ENCODE assay signal across 1 cellular context in genomic region chr13:37059136-37059847, GRCh38.
TF ChIP-seq lines count a peak whose summit lies in the region.

Gene SUPT20H (minus strand): TSS chr13:37059688. CDS start chr13:37051490, 8,198 bp downstream.

TF ChIP-seq in HepG2, 621 proteins besides CTCF, POLR2A, EP300 and RAD21 (continued from another document):
- TF ChIP-seq PHF5A (CRISPR knock-in tag; IDR thresholded peaks at IDR 0.05; ENCODE audit: low read depth, unreplicated experiment) (no peak), CHCHD3 (CRISPR knock-in tag; IDR thresholded peaks at IDR 0.05) (no peak), ZBTB10 (CRISPR knock-in tag; IDR thresholded peaks at IDR 0.05; ENCODE audit: borderline replicate concordance) (peak; percentile 70; the same call in 1 of the 2 replicates), ZBTB39 (CRISPR knock-in tag; IDR thresholded peaks at IDR 0.05) (0 out of 2 replicates have a peak, but pooled peaks have one; percentile 30), NONO (IDR thresholded peaks at IDR 0.05) (no peak), NONO (CRISPR knock-in tag; conservative IDR thresholded peaks at IDR 0.05) (peak; percentile 80), TFAP4 (IDR thresholded peaks at IDR 0.05; ENCODE audit: borderline replicate concordance, low read depth) (peak; percentile 63; the same call in 1 of the 2 replicates), GMEB2 (CRISPR knock-in tag; IDR thresholded peaks at IDR 0.05; ENCODE audit: low read depth) (no peak), ZNF44 (CRISPR knock-in tag; IDR thresholded peaks at IDR 0.05) (peak; percentile 33; the same call in 1 of the 2 replicates), ZNF282 (IDR thresholded peaks at IDR 0.05; ENCODE audit: partially characterized antibody) (no peak), ZNF737 (CRISPR knock-in tag; IDR thresholded peaks at IDR 0.05; ENCODE audit: borderline replicate concordance) (0 out of 2 replicates have a peak, but pooled peaks have one; percentile 50), ZNF256 (CRISPR knock-in tag; conservative IDR thresholded peaks at IDR 0.05) (no peak), ZNF510 (CRISPR knock-in tag; IDR thresholded peaks at IDR 0.05; ENCODE audit: low read depth) (0 out of 2 replicates have a peak, but pooled peaks have one; percentile 24)
